In genomic region chr19:7629347-7630054, GRCh38 we compare ENCODE assay signal across 8 cellular contexts. TPM values are rescaled to one million over a fixed set of nuclear protein-coding genes. Genes with fewer than 3 reads are reported as not detected.
DNase-seq lines count a peak whose midpoint lies in the region; TF ChIP-seq lines count a peak whose summit lies in the region.

PET100 (plus strand) TSS chr19:7629793; CDS start chr19:7629834, 41 bp downstream.
XAB2 (minus strand) TSS chr19:7629545; CDS start chr19:7629527, 18 bp downstream.

- H3K4me1 Mint-ChIP-seq in activated naive CD4-positive, alpha-beta T cell treated with anti-CD3 and anti-CD28 coated beads for 36 hours (ENCODE audit: low read depth): peaks cover 42% of the 10 kb centered on the region

- no peak for TF ChIP-seq CTCF in HEK293 (tag by site-specific recombination; IDR thresholded peaks at IDR 0.05)

- H2AFZ ChIP-seq in neuron (ENCODE audit: low read depth, low read length): no peak within 1 kb of the TSS

- H3K9me3 Mint-ChIP-seq in activated naive CD4-positive, alpha-beta T cell treated with anti-CD3 and anti-CD28 coated beads for 36 hours: no peaks in the 10 kb centered on the region

- H3K27me3 ChIP-seq in neuron (ENCODE audit: insufficient read depth, low read length) (no peaks in the 10 kb centered on the region), subcutaneous abdominal adipose tissue (ENCODE audit: control insufficient read depth in 5 of 5, insufficient read depth in 4 of 5, low read length in 5 of 5) (peaks cover 0 to under 1% (median 0%) of the 10 kb centered on the region in 5 donors)

- no peaks in the 10 kb centered on the region for H3K27me3 Mint-ChIP-seq in activated naive CD4-positive, alpha-beta T cell treated with anti-CD3 and anti-CD28 coated beads for 36 hours (ENCODE audit: low read depth)

- intact Hi-C loops in activated naive CD4-positive, alpha-beta T cell treated with anti-CD3 and anti-CD28 coated beads for 36 hours (cut with micrococcal nuclease): loop anchor here (1.0 to 2.0 kb wide), 5 partner anchors 8 to 107 kb away; partner anchors contain the start of genes MCOLN1, PNPLA6, STXBP2 and TRAPPC5

- H3K36me3 ChIP-seq in HEK293 (ENCODE audit: control insufficient read depth in 2 of 2, insufficient read depth in 1 of 2, low read length in 2 of 2) (peaks cover 0 to 41% of the 10 kb centered on the region in 2 experiments; a peak in 2 of 3 replicates), neuron (ENCODE audit: insufficient read depth, low read length) (peaks cover 20% of the 10 kb centered on the region), subcutaneous abdominal adipose tissue (ENCODE audit: control insufficient read depth in 5 of 5, insufficient read depth in 5 of 5, low read length in 5 of 5) (peaks cover 0 to 44% (median 28%) of the 10 kb centered on the region in 5 donors)

- H3K4me3 ChIP-seq in HEK293 (ENCODE audit: low read depth, low read length): peak within 1 kb of the TSS; percentile 91
- peak within 1 kb of the TSS; percentile 90 for H3K4me3 ChIP-seq in neuron (ENCODE audit: low read length)
- H3K4me3 ChIP-seq in subcutaneous abdominal adipose tissue (ENCODE audit: low read depth in 1 of 5, low read length in 5 of 5): peak within 1 kb of the TSS; percentile 83 to 100 (median 99)

- H3K27ac ChIP-seq in HEK293 (ENCODE audit: extremely low read depth, low read depth, low read length): no peak within 1 kb of the TSS; the same call in 1 of the 2 replicates
- peak within 1 kb of the TSS; percentile 74 for H3K27ac ChIP-seq in subcutaneous abdominal adipose tissue (ENCODE audit: low read depth, low read length)

- no peaks in the 10 kb centered on the region for H3K9me3 ChIP-seq in HEK293 (ENCODE audit: control insufficient read depth, insufficient read depth, low read depth, low read length)
- H3K9me3 ChIP-seq in neuron (ENCODE audit: low read length): no peaks in the 10 kb centered on the region
- H3K9me3 ChIP-seq in subcutaneous abdominal adipose tissue (ENCODE audit: control insufficient read depth in 5 of 5, low read length in 5 of 5): no peaks in the 10 kb centered on the region

- peak within 1 kb of the TSS; percentile 87 to 98 (median 93) for H3K9ac ChIP-seq in subcutaneous abdominal adipose tissue (ENCODE audit: low read length in 5 of 5)

- peak; percentile 96 for DNase-seq in GDM1 (lab: John Stamatoyannopoulos, UW)
- peak; percentile 99 for DNase-seq in NAMALWA (ENCODE audit: low spot score)
- peak; percentile 98 for DNase-seq in SK-N-DZ (ENCODE audit: low spot score)
- DNase-seq in activated naive CD4-positive, alpha-beta T cell treated with anti-CD3 and anti-CD28 coated beads for 36 hours: peak; percentile 97
- peak; percentile 98 for DNase-seq in foreskin melanocyte

- peak within 1 kb of the TSS; percentile 98 for H3K4me3 Mint-ChIP-seq in activated naive CD4-positive, alpha-beta T cell treated with anti-CD3 and anti-CD28 coated beads for 36 hours

- peaks cover 4% of the 10 kb centered on the region; the same call in 1 of the 2 replicates for H3K4me1 ChIP-seq in HEK293 (ENCODE audit: control insufficient read depth, insufficient read depth, low read length)
- peaks cover 22% of the 10 kb centered on the region for H3K4me1 ChIP-seq in neuron (ENCODE audit: insufficient read depth, low read length)
- H3K4me1 ChIP-seq in subcutaneous abdominal adipose tissue (ENCODE audit: control insufficient read depth in 5 of 5, insufficient read depth in 5 of 5, low read length in 5 of 5): peaks cover 5 to 34% (median 28%) of the 10 kb centered on the region in 5 donors

- peak within 1 kb of the TSS; percentile 97 for H3K27ac Mint-ChIP-seq in activated naive CD4-positive, alpha-beta T cell treated with anti-CD3 and anti-CD28 coated beads for 36 hours

- POLR2A ChIA-PET in HEK293 (lab: Yijun Ruan, JAX): interaction anchor here (0.6 to 1.9 kb wide), 15 partner anchors 8 to 550 kb away, joined by 3 to 14 read pairs (median 4); partner anchors contain the start of genes CAMSAP3, LRRC8E and TIMM44

- CTCF ChIA-PET in HEK293 (lab: Yijun Ruan, JAX): interaction anchor here (0.6 to 1.6 kb wide), 4 partner anchors 51 to 175 kb away, joined by 3 to 7 read pairs (median 4); partner anchors contain the start of gene TRAPPC5
- CTCF ChIA-PET in activated naive CD4-positive, alpha-beta T cell treated with anti-CD3 and anti-CD28 coated beads for 36 hours (lab: Charles Lee): interaction anchor here (0.6 to 2.3 kb wide), 9 partner anchors 23 to 315 kb away, joined by 3 to 11 read pairs (median 4); partner anchors contain the start of gene TRAPPC5

- peaks cover 12% of the 10 kb centered on the region for H3K36me3 Mint-ChIP-seq in activated naive CD4-positive, alpha-beta T cell treated with anti-CD3 and anti-CD28 coated beads for 36 hours (ENCODE audit: low read depth)

TF ChIP-seq in HEK293, 187 proteins besides CTCF, POLR2A, EP300 and RAD21 (continues in another document):
- TF ChIP-seq REPIN1 (tag by site-specific recombination; IDR thresholded peaks at IDR 0.05; ENCODE audit: low read depth) (no peak), SP7 (tag by site-specific recombination; IDR thresholded peaks at IDR 0.05) (peak; percentile 60; the same call in 1 of the 2 replicates), KLF17 (tag by site-specific recombination; IDR thresholded peaks at IDR 0.05) (peak; percentile 11; the same call in 1 of the 2 replicates), ZIC2 (tag by site-specific recombination; IDR thresholded peaks at IDR 0.05) (no peak), KLF16 (tag by site-specific recombination; IDR thresholded peaks at IDR 0.05) (0 out of 2 replicates have a peak, but pooled peaks have one; percentile 48), ZNF146 (tag by site-specific recombination; IDR thresholded peaks at IDR 0.05) (peak; percentile 10; the same call in 1 of the 2 replicates), ZNF837 (tag by site-specific recombination; IDR thresholded peaks at IDR 0.05) (no peak), PRDM10 (tag by site-specific recombination; IDR thresholded peaks at IDR 0.05) (peak; percentile 60), ZNF2 (tag by site-specific recombination; IDR thresholded peaks at IDR 0.05) (peak; percentile 72), HOXD13 (CRISPR knock-in tag; IDR thresholded peaks at IDR 0.05; ENCODE audit: borderline replicate concordance) (no peak), YY1 (tag by site-specific recombination; IDR thresholded peaks at IDR 0.05) (peak; percentile 92), SP3 (tag by site-specific recombination; IDR thresholded peaks at IDR 0.05) (peak; percentile 81), ZNF10 (tag by site-specific recombination; IDR thresholded peaks at IDR 0.05) (0 out of 2 replicates have a peak, but pooled peaks have one; percentile 8), ZNF362 (tag by site-specific recombination; IDR thresholded peaks at IDR 0.05) (no peak)

RNA-seq across cellular contexts. Expression of gene PET100, which starts in this region (rescaled TPM):
- polyA plus RNA-seq in SK-N-DZ (2014; cell fraction: cytosol; rRNA removed): 9.4 and 58.0 TPM in 2 replicates
- 9.5 and 56.6 TPM in 2 replicates for polyA plus RNA-seq in SK-N-DZ (2014; cell fraction: nucleus; rRNA removed)
- total RNA-seq in activated naive CD4-positive, alpha-beta T cell treated with anti-CD3 and anti-CD28 coated beads for 36 hours: 10 to 100 TPM; 93.9 to 96.5 TPM

RNA-seq across cellular contexts. Expression of gene XAB2, which starts in this region (rescaled TPM):
- polyA plus RNA-seq in SK-N-DZ (2014; cell fraction: cytosol; rRNA removed): 35.3 and 39.2 TPM in 2 replicates
- 84.4 and 87.7 TPM in 2 replicates for polyA plus RNA-seq in SK-N-DZ (2014; cell fraction: nucleus; rRNA removed)
- total RNA-seq in activated naive CD4-positive, alpha-beta T cell treated with anti-CD3 and anti-CD28 coated beads for 36 hours: 10 to 100 TPM; 60.0 to 60.4 TPM
